Comparison of ENCODE assay signal across 17 cellular contexts in the genomic region with DNA sequence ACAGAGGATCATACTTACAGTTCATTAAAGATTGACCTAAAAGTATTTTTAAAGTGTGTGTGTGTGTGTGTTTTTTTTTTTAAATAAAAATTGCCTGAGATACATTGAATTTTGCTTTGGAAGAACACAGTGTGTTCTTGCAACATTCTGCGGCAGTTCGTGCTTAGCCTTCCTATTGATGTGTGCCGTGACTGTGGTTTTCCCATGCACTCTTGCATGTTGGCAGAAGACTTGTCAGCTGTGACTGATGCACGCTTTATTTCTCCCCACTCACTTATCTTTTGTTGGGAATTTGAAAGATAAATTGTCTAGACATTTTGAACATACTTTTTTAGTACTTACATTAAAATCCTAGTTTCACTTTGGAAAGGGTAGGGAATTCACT.
DNase-seq lines count a peak whose midpoint lies in the region; ATAC-seq, FAIRE-seq and TF ChIP-seq lines count a peak whose summit lies in the region.
"Had no signal": no experiment of that assay in that cellular context is flagged by ENCODE, and none has a peak within 500 bp of the region (broad histone marks: within the 10 kb centered on the region; RNA-seq: fewer than 3 reads in every experiment).

No MANE protein-coding gene starts in this region.

- H3K4me1 Mint-ChIP-seq in astrocyte (ENCODE audit: low read depth, unreplicated experiment): peaks cover 8% of the 10 kb centered on the region

- intact Hi-C loops in left ventricle myocardium inferior (cut with micrococcal nuclease): no loop called here
- intact Hi-C loops in right cardiac atrium (cut with DNase I): no loop called here
- intact Hi-C loops in upper lobe of right lung (cut with DNase I): no loop called here

- H2AFZ ChIP-seq in astrocyte (ENCODE audit: low read depth, low read length): no peak overlapping the region

- TF ChIP-seq CTCF in left ventricle myocardium inferior (IDR thresholded peaks at IDR 0.05; ENCODE audit: borderline replicate concordance) (no peak), astrocyte (IDR thresholded peaks at IDR 0.05; ENCODE audit: insufficient read depth, low read depth, low read length) (no peak), upper lobe of right lung (IDR thresholded peaks at IDR 0.05) (no peak)

- peaks cover 34% of the 10 kb centered on the region for H3K36me3 ChIP-seq in left ventricle myocardium inferior
- H3K36me3 ChIP-seq in astrocyte (ENCODE audit: insufficient read depth, low read length): peaks cover 4% of the 10 kb centered on the region
- H3K36me3 ChIP-seq in upper lobe of right lung: peaks cover 23% of the 10 kb centered on the region

- DNase-seq in left ventricle myocardium inferior: no peak
- DNase-seq in right cardiac atrium: no peak
- DNase-seq in astrocyte (ENCODE audit: low read depth): peak; percentile 47
- DNase-seq in iris pigment epithelial cell (ENCODE audit: low read depth): peak; percentile 10
- DNase-seq in upper lobe of right lung: no peak
- DNase-seq in activated CD4-positive, alpha-beta T cell treated with anti-CD3 and anti-CD28 coated beads for 4 hours: no peak
- no peak for DNase-seq in KG1 (lab: John Stamatoyannopoulos, UW)
- DNase-seq: activated CD4-positive, alpha-beta T cell treated with anti-CD3 and anti-CD28 coated beads, Interleukin-2, amount 50 U/mL, for 4 hours; activated T-cell treated with anti-CD3 and anti-CD28 coated beads, Interleukin-2, amount 50 U/mL, for 72 hours; heart right ventricle; HFFc6; NCI-H2107; nucleus accumbens had no signal

- H3K27ac ChIP-seq in left ventricle myocardium inferior (replicated peaks): peak overlapping the region; percentile 32
- no peak overlapping the region for H3K27ac ChIP-seq in right cardiac atrium (ENCODE audit: low read length)
- H3K27ac ChIP-seq in astrocyte (ENCODE audit: low read depth, low read length): no peak overlapping the region
- H3K27ac ChIP-seq in upper lobe of right lung: no peak overlapping the region

- H3K27ac Mint-ChIP-seq in astrocyte (ENCODE audit: unreplicated experiment): no peak overlapping the region
- H3K27ac Mint-ChIP-seq: activated T-cell treated with anti-CD3 and anti-CD28 coated beads, Interleukin-2, amount 50 U/mL, for 72 hours; HFFc6; memory B cell had no signal

- H3K9ac ChIP-seq in astrocyte (ENCODE audit: low read length): no peak overlapping the region

- 44% methylated on average over 4 of the region's 4 CpGs for WGBS in right cardiac atrium

- ATAC-seq in right cardiac atrium (no peak), upper lobe of right lung (peak; percentile 27), HG03045 (IDR thresholded peaks at IDR 0.05; ENCODE audit: unreplicated experiment) (no peak)
- ATAC-seq: activated T-cell treated with anti-CD3 and anti-CD28 coated beads, Interleukin-2, amount 50 U/mL, for 72 hours; Panc1 had no signal

- peaks cover 5% of the 10 kb centered on the region for H3K36me3 Mint-ChIP-seq in astrocyte (ENCODE audit: low read depth, unreplicated experiment)

- H3K9me3 ChIP-seq in left ventricle myocardium inferior (replicated peaks) (no peaks in the 10 kb centered on the region), right cardiac atrium (ENCODE audit: control insufficient read depth, low read length) (no peaks in the 10 kb centered on the region), astrocyte (ENCODE audit: insufficient read depth, low read depth, low read length) (no peaks in the 10 kb centered on the region), upper lobe of right lung (no peaks in the 10 kb centered on the region)
- H3K9me3 ChIP-seq: heart right ventricle had no signal

- no peak for FAIRE-seq in astrocyte (lab: Jason Lieb, UNC)
- FAIRE-seq: keratinocyte had no signal

- H3K4me2 ChIP-seq in astrocyte (ENCODE audit: low read length): no peak overlapping the region

- no peaks in the 10 kb centered on the region for H3K27me3 ChIP-seq in left ventricle myocardium inferior (ENCODE audit: low read depth)
- no peaks in the 10 kb centered on the region for H3K27me3 ChIP-seq in right cardiac atrium (ENCODE audit: control insufficient read depth, insufficient read depth)
- no peaks in the 10 kb centered on the region for H3K27me3 ChIP-seq in astrocyte (ENCODE audit: insufficient read depth, low read length)
- no peaks in the 10 kb centered on the region for H3K27me3 ChIP-seq in upper lobe of right lung
- H3K27me3 ChIP-seq: heart right ventricle had no signal

- H4K20me1 ChIP-seq in astrocyte (ENCODE audit: insufficient read depth, low read length): peaks cover 35% of the 10 kb centered on the region

- peaks cover 13% of the 10 kb centered on the region for H3K79me2 ChIP-seq in astrocyte (ENCODE audit: insufficient read depth, low read length)

- H3K4me3 Mint-ChIP-seq in astrocyte (ENCODE audit: unreplicated experiment): no peak overlapping the region
- H3K4me3 Mint-ChIP-seq: activated T-cell treated with anti-CD3 and anti-CD28 coated beads, Interleukin-2, amount 50 U/mL, for 72 hours; HFFc6; memory B cell had no signal

- no peak overlapping the region for H3K4me3 ChIP-seq in left ventricle myocardium inferior
- no peak overlapping the region for H3K4me3 ChIP-seq in right cardiac atrium (ENCODE audit: low read length)
- H3K4me3 ChIP-seq in astrocyte (ENCODE audit: insufficient read depth, low read depth, low read length): no peak overlapping the region
- H3K4me3 ChIP-seq in upper lobe of right lung: no peak overlapping the region
- H3K4me3 ChIP-seq: heart right ventricle had no signal

- H3K4me1 ChIP-seq in left ventricle myocardium inferior: peaks cover 27% of the 10 kb centered on the region
- peaks cover 1% of the 10 kb centered on the region for H3K4me1 ChIP-seq in right cardiac atrium (ENCODE audit: control insufficient read depth, insufficient read depth, low read length)
- H3K4me1 ChIP-seq in astrocyte (ENCODE audit: insufficient read depth, low read length): no peaks in the 10 kb centered on the region
- peaks cover 6% of the 10 kb centered on the region for H3K4me1 ChIP-seq in upper lobe of right lung

- no peaks in the 10 kb centered on the region for H3K9me3 Mint-ChIP-seq in astrocyte (ENCODE audit: unreplicated experiment)
- H3K9me3 Mint-ChIP-seq: activated T-cell treated with anti-CD3 and anti-CD28 coated beads, Interleukin-2, amount 50 U/mL, for 72 hours; HFFc6; memory B cell had no signal

- no peaks in the 10 kb centered on the region for H3K27me3 Mint-ChIP-seq in astrocyte (ENCODE audit: low read depth, unreplicated experiment)
- H3K27me3 Mint-ChIP-seq: memory B cell had no signal

Comparison
In these comparisons a context has a peak if more than half of its experiments do, and no peak if none do; other contexts are left out.
1. DNase-seq: peak in astrocyte (single experiment) and iris pigment epithelial cell (single experiment); none in left ventricle myocardium inferior (single experiment), right cardiac atrium (0 of 3), upper lobe of right lung (single experiment), activated CD4-positive, alpha-beta T cell treated with anti-CD3 and anti-CD28 coated beads for 4 hours (0 of 2) and KG1 (single experiment).